16 cellular contexts compared by ENCODE assay signal in the genomic region with DNA sequence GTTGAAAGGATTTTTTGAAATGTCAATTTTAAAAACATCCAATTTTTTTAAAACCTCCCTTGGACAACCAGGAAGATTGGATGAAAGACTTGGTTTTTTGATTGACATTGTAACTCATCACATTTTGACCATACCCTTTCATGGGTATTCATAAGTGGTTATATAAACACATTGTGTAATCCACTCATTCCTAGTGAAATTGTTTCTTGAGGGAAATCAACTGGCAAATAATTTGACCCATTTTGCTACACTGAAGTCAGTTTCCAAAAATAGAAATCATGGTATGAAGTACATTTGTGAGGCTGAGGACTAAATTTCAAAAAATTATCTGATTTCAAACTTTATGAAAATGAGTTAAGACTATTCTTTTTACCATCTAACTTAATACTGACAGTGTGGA. TPM values are rescaled to one million over a fixed set of nuclear protein-coding genes. Genes with fewer than 3 reads are reported as not detected.
A peak's percentile ranks its signal among the peaks of the same experiment; 100 is the strongest.
DNase-seq lines count a peak whose midpoint lies in the region; ATAC-seq and TF ChIP-seq lines count a peak whose summit lies in the region.
"Had no signal": no experiment of that assay in that cellular context is flagged by ENCODE, and none has a peak within 500 bp of the region (broad histone marks: within the 10 kb centered on the region; RNA-seq: fewer than 3 reads in every experiment).

No MANE protein-coding gene starts in this region.

- H3K9me3 Mint-ChIP-seq in stimulated activated naive B cell treated with anti-CD40 and anti-IgM and Interleukin-4, amounts not matched to agents 10 μg/mL and 1 μg/mL and 100 μg/mL, for 72 hours: peaks cover 0 to 8% of the 10 kb centered on the region in 2 donors
- peaks cover 0 to 1% (median 0%) of the 10 kb centered on the region in 11 donors for H3K9me3 Mint-ChIP-seq in naive thymus-derived CD4-positive, alpha-beta T cell

- TF ChIP-seq POLR2A in IMR-90 (IDR thresholded peaks at IDR 0.05; ENCODE audit: low read depth, low read length): no peak

- no peak overlapping the region for H2BK15ac ChIP-seq in IMR-90 (ENCODE audit: low read depth, low read length)

- H3K27me3 ChIP-seq in IMR-90 (ENCODE audit: control insufficient read depth, insufficient read depth, low read length): peaks cover 13% of the 10 kb centered on the region
- no peaks in the 10 kb centered on the region for H3K27me3 ChIP-seq in naive thymus-derived CD4-positive, alpha-beta T cell (ENCODE audit: control insufficient read depth in 2 of 2, insufficient read depth in 2 of 2, low read length in 2 of 2)
- H3K27me3 ChIP-seq: MG63, neutrophil had no signal

- no peak overlapping the region for H3K4ac ChIP-seq in IMR-90 (ENCODE audit: low read depth, low read length)

- H3K4me3 Mint-ChIP-seq in stimulated activated naive B cell treated with anti-CD40 and anti-IgM and Interleukin-4, amounts not matched to agents 10 μg/mL and 1 μg/mL and 100 μg/mL, for 72 hours: no peak overlapping the region
- H3K4me3 Mint-ChIP-seq in naive thymus-derived CD4-positive, alpha-beta T cell: no peak overlapping the region
- H3K4me3 Mint-ChIP-seq: activated naive CD8-positive, alpha-beta T cell had no signal

- H3K4me2 ChIP-seq in IMR-90 (ENCODE audit: low read depth, low read length): no peak overlapping the region

- POLR2A ChIA-PET in IMR-90 (lab: Charles Lee; ENCODE audit: unreplicated experiment): no interaction called here
- POLR2A ChIA-PET in naive thymus-derived CD4-positive, alpha-beta T cell (lab: Charles Lee): no interaction called here

- intact Hi-C loops in IMR-90 (cut with micrococcal nuclease): no loop called here
- intact Hi-C loops in naive thymus-derived CD4-positive, alpha-beta T cell (cut with micrococcal nuclease): no loop called here

- no peak overlapping the region for H2BK120ac ChIP-seq in IMR-90 (ENCODE audit: low read depth, low read length)

- DNase-seq in IMR-90 (peak; percentile 56), cerebellar cortex (ENCODE audit: low spot score) (peak; percentile 80), iris pigment epithelial cell (ENCODE audit: low read depth) (peak; percentile 84), stromal cell of bone marrow (ENCODE audit: low read depth) (peak; percentile 49), amygdala (lab: John Stamatoyannopoulos, UW) (no peak), DMS153 (lab: John Stamatoyannopoulos, UW) (no peak)
- DNase-seq in stimulated activated naive B cell treated with anti-CD40 and anti-IgM and Interleukin-4, amounts not matched to agents 10 μg/mL and 1 μg/mL and 100 μg/mL, for 72 hours: no peak
- no peak for DNase-seq in naive thymus-derived CD4-positive, alpha-beta T cell
- DNase-seq: activated CD8-positive, alpha-beta memory T cell treated with anti-CD3 and anti-CD28 coated beads, Interleukin-2, amount 50 U/mL, for 4 hours; DMS79; MG63; NK-92 treated with Interleukin-12 subunit alpha and Interleukin-12 subunit beta, amount 100 ng/mL, for 24 hours had no signal

- H3K9me3 ChIP-seq in IMR-90 (ENCODE audit: control insufficient read depth, insufficient read depth, low read length): no peaks in the 10 kb centered on the region
- H3K9me3 ChIP-seq in naive thymus-derived CD4-positive, alpha-beta T cell (ENCODE audit: control insufficient read depth in 2 of 3, low read length in 3 of 3): no peaks in the 10 kb centered on the region
- H3K9me3 ChIP-seq: MG63, neutrophil had no signal

- H3K14ac ChIP-seq in IMR-90 (replicated peaks; ENCODE audit: low read depth, low read length): no peak overlapping the region

- no peaks in the 10 kb centered on the region for H3K27me3 Mint-ChIP-seq in stimulated activated naive B cell treated with anti-CD40 and anti-IgM and Interleukin-4, amounts not matched to agents 10 μg/mL and 1 μg/mL and 100 μg/mL, for 72 hours
- peaks cover 0 to 14% (median 0%) of the 10 kb centered on the region in 5 donors for H3K27me3 Mint-ChIP-seq in naive thymus-derived CD4-positive, alpha-beta T cell
- H3K27me3 Mint-ChIP-seq: activated naive CD8-positive, alpha-beta T cell had no signal

- no peak for TF ChIP-seq RAD21 in IMR-90 (IDR thresholded peaks at IDR 0.05; ENCODE audit: low read length)

- H2BK5ac ChIP-seq in IMR-90 (ENCODE audit: low read depth, low read length, poor library complexity, severe bottlenecking): no peak overlapping the region

- H3K4me1 ChIP-seq in IMR-90 (ENCODE audit: control insufficient read depth, insufficient read depth, low read length): 0 out of 2 replicates have a peak, but pooled peaks cover 2% of the 10 kb centered on the region
- H3K4me1 ChIP-seq in naive thymus-derived CD4-positive, alpha-beta T cell (ENCODE audit: control insufficient read depth in 2 of 2, insufficient read depth in 2 of 2, low read length in 2 of 2): peaks cover 0 to 12% of the 10 kb centered on the region in 2 donors

- H2BK20ac ChIP-seq in IMR-90 (ENCODE audit: low read depth, low read length): no peak overlapping the region

- H2AFZ ChIP-seq in IMR-90 (replicated peaks; ENCODE audit: low read length, poor library complexity): no peak overlapping the region

- no peaks in the 10 kb centered on the region for H4K20me1 ChIP-seq in IMR-90 (ENCODE audit: insufficient read depth, low read length)

- H3K4me1 Mint-ChIP-seq in stimulated activated naive B cell treated with anti-CD40 and anti-IgM and Interleukin-4, amounts not matched to agents 10 μg/mL and 1 μg/mL and 100 μg/mL, for 72 hours: peaks cover 34 to 44% of the 10 kb centered on the region in 2 donors
- peaks cover 0 to 8% (median 0%) of the 10 kb centered on the region in 7 donors for H3K4me1 Mint-ChIP-seq in naive thymus-derived CD4-positive, alpha-beta T cell

- no peaks in the 10 kb centered on the region for H3K9me1 ChIP-seq in IMR-90 (ENCODE audit: insufficient read depth, low read length)

- no peak overlapping the region for H2AK5ac ChIP-seq in IMR-90 (ENCODE audit: low read depth, low read length)

- H4K91ac ChIP-seq in IMR-90 (ENCODE audit: insufficient read depth, low read depth, low read length): no peak overlapping the region

- H4K5ac ChIP-seq in IMR-90 (ENCODE audit: low read depth, low read length): no peak overlapping the region

- no peak overlapping the region for H3K23ac ChIP-seq in IMR-90 (ENCODE audit: low read depth, low read length)

- H3K36me3 ChIP-seq in IMR-90 (ENCODE audit: control insufficient read depth, insufficient read depth, low read length): no peaks in the 10 kb centered on the region
- H3K36me3 ChIP-seq in naive thymus-derived CD4-positive, alpha-beta T cell (ENCODE audit: control insufficient read depth in 2 of 3, insufficient read depth in 3 of 3, low read length in 3 of 3): no peaks in the 10 kb centered on the region
- H3K36me3 ChIP-seq: MG63, neutrophil had no signal

- no peak overlapping the region for H3K18ac ChIP-seq in IMR-90 (ENCODE audit: low read depth, low read length)

- in situ Hi-C loops in IMR-90 (cut with MboI; ENCODE audit: low sequenced_read_pairs): no loop called here

- H4K8ac ChIP-seq in IMR-90 (ENCODE audit: low read depth in 2 of 2, low read length in 2 of 2): no peak overlapping the region

- no peaks in the 10 kb centered on the region for H3K79me1 ChIP-seq in IMR-90 (ENCODE audit: low read depth in 1 of 2, low read length in 2 of 2)

- H3K9ac ChIP-seq in IMR-90 (ENCODE audit: low read depth, low read length): no peak overlapping the region

- no peak overlapping the region for H3K56ac ChIP-seq in IMR-90 (ENCODE audit: extremely low read depth, insufficient read depth, low read length)

- CTCF ChIA-PET in IMR-90 (lab: Yijun Ruan, JAX): no interaction called here
- CTCF ChIA-PET in naive thymus-derived CD4-positive, alpha-beta T cell (lab: Charles Lee): no interaction called here

- no peak overlapping the region for H3K27ac ChIP-seq in IMR-90 (ENCODE audit: insufficient read depth, low read length)
- no peak overlapping the region for H3K27ac ChIP-seq in naive thymus-derived CD4-positive, alpha-beta T cell (ENCODE audit: low read depth, low read length)
- H3K27ac ChIP-seq: VCaP had no signal

- TF ChIP-seq CTCF in IMR-90 (conservative IDR thresholded peaks at IDR 0.05; ENCODE audit: low read depth, low read length): no peak

- dilution Hi-C loops in IMR-90 (cut with HindIII; ENCODE audit: low sequenced_read_pairs, unreplicated experiment): no loop called here

- ATAC-seq in IMR-90 (ENCODE audit: low read depth): 0 out of 2 replicates have a peak, but pooled peaks have one; percentile 11
- ATAC-seq in stimulated activated naive B cell treated with anti-CD40 and anti-IgM and Interleukin-4, amounts not matched to agents 10 μg/mL and 1 μg/mL and 100 μg/mL, for 72 hours (replicated peaks): no peak
- ATAC-seq in naive thymus-derived CD4-positive, alpha-beta T cell: no peak
- ATAC-seq: SK-N-SH treated with all-trans-retinoic acid at 6 μM for 48 hours had no signal

- H2AK9ac ChIP-seq in IMR-90 (replicated peaks; ENCODE audit: low read depth, low read length, poor library complexity): no peak overlapping the region

- peaks cover 0 to 10% of the 10 kb centered on the region in 2 donors for H3K36me3 Mint-ChIP-seq in stimulated activated naive B cell treated with anti-CD40 and anti-IgM and Interleukin-4, amounts not matched to agents 10 μg/mL and 1 μg/mL and 100 μg/mL, for 72 hours
- H3K36me3 Mint-ChIP-seq in naive thymus-derived CD4-positive, alpha-beta T cell: no peaks in the 10 kb centered on the region
- H3K36me3 Mint-ChIP-seq: activated naive CD8-positive, alpha-beta T cell had no signal

- no peak overlapping the region for H3K27ac Mint-ChIP-seq in stimulated activated naive B cell treated with anti-CD40 and anti-IgM and Interleukin-4, amounts not matched to agents 10 μg/mL and 1 μg/mL and 100 μg/mL, for 72 hours
- no peak overlapping the region for H3K27ac Mint-ChIP-seq in naive thymus-derived CD4-positive, alpha-beta T cell
- H3K27ac Mint-ChIP-seq: activated naive CD8-positive, alpha-beta T cell had no signal

- no TSS peak for BruUV-seq in IMR-90 (replicated peaks; lab: Mats Ljungman, UMichigan)

- no peak overlapping the region for H3K4me3 ChIP-seq in IMR-90 (ENCODE audit: insufficient read depth, low read depth, low read length)
- H3K4me3 ChIP-seq in naive thymus-derived CD4-positive, alpha-beta T cell (ENCODE audit: low read length): no peak overlapping the region
- H3K4me3 ChIP-seq: MG63 had no signal

RNA-seq across cellular contexts. Expression of gene FBXO48, which starts 31.5 kb away (rescaled TPM):
- 0.18 and 0.28 TPM in 2 replicates for total RNA-seq in IMR-90 (2012; rRNA removed)
- 0.37 and 0.43 TPM in 2 replicates for polyA plus RNA-seq in IMR-90 (2012; rRNA removed)
- polyA plus RNA-seq in IMR-90 (2012; cell fraction: cytosol; rRNA removed): 0.09 and 0.11 TPM in 2 replicates
- polyA plus RNA-seq in IMR-90 (2012; cell fraction: nucleus; rRNA removed; ENCODE audit: low replicate concordance): 0.11 and 0.61 TPM in 2 replicates
- 1 to 10 TPM; 1.1 to 5.6 (median 1.7) TPM for total RNA-seq in naive thymus-derived CD4-positive, alpha-beta T cell
- polyA plus RNA-seq in naive thymus-derived CD4-positive, alpha-beta T cell: under 1 TPM; 0.49 to 0.53 TPM

RNA-seq across cellular contexts. Expression of gene APLF, which starts 31.8 kb away (rescaled TPM):
- 2.3 and 3.3 TPM in 2 replicates for total RNA-seq in IMR-90 (2012; rRNA removed)
- polyA plus RNA-seq in IMR-90 (2012; rRNA removed): 1.2 and 1.5 TPM in 2 replicates
- 0.30 and 0.50 TPM in 2 replicates for polyA plus RNA-seq in IMR-90 (2012; cell fraction: cytosol; rRNA removed)
- polyA plus RNA-seq in IMR-90 (2012; cell fraction: nucleus; rRNA removed; ENCODE audit: low replicate concordance): 0.17 and 1.8 TPM in 2 replicates
- 1 to 10 TPM; 2.9 to 8.9 (median 3.8) TPM for total RNA-seq in naive thymus-derived CD4-positive, alpha-beta T cell
- polyA plus RNA-seq in naive thymus-derived CD4-positive, alpha-beta T cell: 1 to 10 TPM; 1.4 TPM

Comparison
In these comparisons a context has a peak if more than half of its experiments do, and no peak if none do; other contexts are left out.
1. DNase-seq: peak in IMR-90 (single experiment), cerebellar cortex (single experiment), iris pigment epithelial cell (single experiment) and stromal cell of bone marrow (single experiment); none in amygdala (0 of 56), stimulated activated naive B cell treated with anti-CD40 and anti-IgM and Interleukin-4, amounts not matched to agents 10 μg/mL and 1 μg/mL and 100 μg/mL, for 72 hours (single experiment), DMS153 (single experiment) and naive thymus-derived CD4-positive, alpha-beta T cell (0 of 9).